Comparison of ENCODE assay signal across 8 cellular contexts in genomic region chr14:21092147-21093011, GRCh38.
DNase-seq lines count a peak whose midpoint lies in the region; ATAC-seq lines count a peak whose summit lies in the region.

No MANE protein-coding gene starts in this region.

- ATAC-seq in HG02623 (IDR thresholded peaks at IDR 0.05; ENCODE audit: unreplicated experiment), result peak; percentile 74

- peak; percentile 42 for DNase-seq in NCI-H2196 (lab: John Stamatoyannopoulos, UW; ENCODE audit: unreplicated experiment)
- no peak for DNase-seq in NCI-H2196 treated with DMSO at 0.1 percent for 48 hours (lab: John Stamatoyannopoulos, UW; ENCODE audit: unreplicated experiment)
- peak; percentile 22 for DNase-seq in NCI-H226
- peak; percentile 93 to 94 for DNase-seq in activated CD4-positive, alpha-beta T cell treated with anti-CD3 and anti-CD28 coated beads, Interleukin-2, amount 50 U/mL, for 48 hours
- peak; percentile 93 for DNase-seq in ecto neural progenitor cell (ENCODE audit: low spot score)
- DNase-seq in medulla oblongata (ENCODE audit: extremely low spot score), result peak; percentile 69
- peak; percentile 85 for DNase-seq in stimulated activated CD8-positive, alpha-beta memory T cell treated with anti-CD3 and anti-CD28 coated beads, Interleukin-2, amount 100 ng/mL, for 1 hour (ENCODE audit: low read depth in 2 of 2)
